ENCODE assay signal across 8 cellular contexts in the genomic region with DNA sequence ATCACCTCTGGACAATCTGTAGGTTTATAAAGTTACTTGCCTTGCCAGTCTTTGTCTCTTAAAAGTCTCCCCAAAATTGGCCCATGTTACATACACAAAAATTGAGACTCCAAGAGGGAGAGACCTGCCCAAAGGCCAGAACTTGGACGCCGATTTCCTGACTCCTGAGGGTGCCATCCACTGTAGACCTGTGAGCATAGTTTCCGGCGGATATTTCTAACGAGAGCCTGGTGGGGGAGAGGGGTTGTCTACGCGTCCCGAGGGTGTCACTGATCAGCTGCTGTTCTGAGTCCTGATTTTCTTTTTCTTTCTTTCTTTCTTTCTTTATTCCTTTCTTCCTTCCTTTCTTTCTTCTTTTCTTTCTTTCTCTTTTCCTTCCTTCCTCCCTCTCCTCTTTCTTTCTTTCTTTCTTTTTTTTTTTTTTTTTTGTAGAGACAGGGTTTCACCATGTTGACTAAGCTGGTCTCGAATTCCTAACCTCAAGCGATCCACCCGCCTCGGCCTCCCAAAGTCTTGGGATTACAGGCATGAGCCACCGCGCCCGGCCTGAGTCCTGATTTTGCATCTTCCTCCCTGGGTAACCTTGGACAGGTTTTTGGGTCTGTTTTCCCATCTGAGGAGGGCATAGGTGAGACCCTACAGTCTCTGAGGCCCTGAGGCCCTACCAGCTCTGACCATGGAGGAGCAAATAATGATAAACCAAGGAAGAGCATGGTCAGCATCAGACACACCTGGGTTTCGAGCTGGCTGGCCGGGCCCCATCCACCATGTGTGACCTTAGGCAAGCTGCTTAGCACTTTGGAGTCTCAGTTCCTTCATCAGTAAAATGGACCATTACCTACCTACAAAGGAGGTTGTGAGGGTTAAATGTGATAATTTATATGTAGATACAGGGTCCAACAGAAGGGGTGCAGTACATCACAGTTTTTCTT. TPM values are rescaled to one million over a fixed set of nuclear protein-coding genes. Genes with fewer than 3 reads are reported as not detected.
DNase-seq lines count a peak whose midpoint lies in the region; ATAC-seq and TF ChIP-seq lines count a peak whose summit lies in the region.

No MANE protein-coding gene starts in this region.

- peaks cover 16% of the 10 kb centered on the region for H3K4me1 Mint-ChIP-seq in activated T-helper 1 cell treated with anti-CD3 and anti-CD28 coated beads, Interleukin-12 subunit alpha, Interleukin-12 subunit beta, Interleukin-2, Interleukin-4 antibody, amounts not matched to agents 30 ng/mL and 10 ng/mL and 1 ng/mL, durations not matched to agents 14 hours and 24 hours and 36 hours (ENCODE audit: low read depth)
- H3K4me1 Mint-ChIP-seq in naive B cell, result peaks cover 15 to 31% (median 16%) of the 10 kb centered on the region in 3 donors

- H3K9me3 ChIP-seq in left ventricle myocardium inferior (replicated peaks) (no peaks in the 10 kb centered on the region), vagina (no peaks in the 10 kb centered on the region)

- H3K9me3 Mint-ChIP-seq in activated T-helper 1 cell treated with anti-CD3 and anti-CD28 coated beads, Interleukin-12 subunit alpha, Interleukin-12 subunit beta, Interleukin-2, Interleukin-4 antibody, amounts not matched to agents 30 ng/mL and 10 ng/mL and 1 ng/mL, durations not matched to agents 14 hours and 24 hours and 36 hours, result no peaks in the 10 kb centered on the region
- H3K9me3 Mint-ChIP-seq in naive B cell, result no peaks in the 10 kb centered on the region

- H3K4me1 ChIP-seq in left ventricle myocardium inferior (peaks cover 35% of the 10 kb centered on the region), vagina (peaks cover 23% of the 10 kb centered on the region)

- intact Hi-C loops in left ventricle myocardium inferior (cut with micrococcal nuclease), result no loop called here
- intact Hi-C loops in Right ventricle myocardium superior (cut with DNase I), result no loop called here
- intact Hi-C loops in activated T-helper 1 cell treated with anti-CD3 and anti-CD28 coated beads, Interleukin-12 subunit alpha, Interleukin-12 subunit beta, Interleukin-2, Interleukin-4 antibody, amounts not matched to agents 30 ng/mL and 10 ng/mL and 1 ng/mL, durations not matched to agents 14 hours and 24 hours and 36 hours (cut with micrococcal nuclease), result loop anchor here (1.0 to 5.0 kb wide), 9 partner anchors 46 to 520 kb away; a partner anchor contains a TSS
- intact Hi-C loops in vagina (cut with DNase I), result no loop called here

- H3K27ac Mint-ChIP-seq in activated T-helper 1 cell treated with anti-CD3 and anti-CD28 coated beads, Interleukin-12 subunit alpha, Interleukin-12 subunit beta, Interleukin-2, Interleukin-4 antibody, amounts not matched to agents 30 ng/mL and 10 ng/mL and 1 ng/mL, durations not matched to agents 14 hours and 24 hours and 36 hours, result peak overlapping the region; percentile 2
- H3K27ac Mint-ChIP-seq in naive B cell, result peak overlapping the region in 2 of 6 donors; percentile 13 to 62

- H3K27me3 ChIP-seq in left ventricle myocardium inferior (ENCODE audit: low read depth) (no peaks in the 10 kb centered on the region), vagina (no peaks in the 10 kb centered on the region)

- peaks cover 24% of the 10 kb centered on the region for H3K36me3 ChIP-seq in left ventricle myocardium inferior
- H3K36me3 ChIP-seq in vagina, result peaks cover 0 to 21% of the 10 kb centered on the region in 2 donors

- peak overlapping the region; percentile 99 for H3K4me3 ChIP-seq in left ventricle myocardium inferior
- H3K4me3 ChIP-seq in vagina, result peak overlapping the region; percentile 89 to 95

- no peak for TF ChIP-seq CTCF in left ventricle myocardium inferior (IDR thresholded peaks at IDR 0.05; ENCODE audit: borderline replicate concordance)
- no peak for TF ChIP-seq CTCF in vagina (IDR thresholded peaks at IDR 0.05)

- DNase-seq in left ventricle myocardium inferior (no peak), Right ventricle myocardium superior (no peak), naive B cell (no peak), vagina (ENCODE audit: extremely low spot score in 2 of 2) (no peak), NCI-H524 treated with DMSO at 0.1 percent for 48 hours (lab: John Stamatoyannopoulos, UW) (no peak), GOT3 (lab: John Stamatoyannopoulos, UW) (no peak)
- no peak for DNase-seq in activated T-helper 1 cell treated with anti-CD3 and anti-CD28 coated beads, Interleukin-12 subunit alpha, Interleukin-12 subunit beta, Interleukin-2, Interleukin-4 antibody, amounts not matched to agents 30 ng/mL and 10 ng/mL and 1 ng/mL, durations not matched to agents 14 hours and 24 hours and 36 hours (ENCODE audit: low spot score)
- DNase-seq in effector CD8-positive, alpha-beta T cell (lab: John Stamatoyannopoulos, UW), result no peak

- H3K27me3 Mint-ChIP-seq in activated T-helper 1 cell treated with anti-CD3 and anti-CD28 coated beads, Interleukin-12 subunit alpha, Interleukin-12 subunit beta, Interleukin-2, Interleukin-4 antibody, amounts not matched to agents 30 ng/mL and 10 ng/mL and 1 ng/mL, durations not matched to agents 14 hours and 24 hours and 36 hours (ENCODE audit: insufficient read depth), result peaks cover 12% of the 10 kb centered on the region
- H3K27me3 Mint-ChIP-seq in naive B cell, result peaks cover 4 to 9% (median 5%) of the 10 kb centered on the region in 3 donors

- no peak for ATAC-seq in Right ventricle myocardium superior (ENCODE audit: poor library complexity)
- ATAC-seq in naive B cell (ENCODE audit: low read depth in 2 of 2), result no peak

- H3K27ac ChIP-seq in left ventricle myocardium inferior (replicated peaks) (no peak overlapping the region), vagina (no peak overlapping the region)

- no peak for TF ChIP-seq POLR2A in vagina (IDR thresholded peaks at IDR 0.05)

- peaks cover 7% of the 10 kb centered on the region for H3K36me3 Mint-ChIP-seq in activated T-helper 1 cell treated with anti-CD3 and anti-CD28 coated beads, Interleukin-12 subunit alpha, Interleukin-12 subunit beta, Interleukin-2, Interleukin-4 antibody, amounts not matched to agents 30 ng/mL and 10 ng/mL and 1 ng/mL, durations not matched to agents 14 hours and 24 hours and 36 hours (ENCODE audit: low read depth)
- no peaks in the 10 kb centered on the region for H3K36me3 Mint-ChIP-seq in naive B cell

- peak overlapping the region; percentile 24 for H3K4me3 Mint-ChIP-seq in activated T-helper 1 cell treated with anti-CD3 and anti-CD28 coated beads, Interleukin-12 subunit alpha, Interleukin-12 subunit beta, Interleukin-2, Interleukin-4 antibody, amounts not matched to agents 30 ng/mL and 10 ng/mL and 1 ng/mL, durations not matched to agents 14 hours and 24 hours and 36 hours
- H3K4me3 Mint-ChIP-seq in naive B cell, result peak overlapping the region in 7 of 8 donors; percentile 74 to 97 (median 81)

RNA-seq across cellular contexts. Expression of a gene that starts 1.0 kb away (rescaled TPM):
- total RNA-seq in left ventricle myocardium inferior, result 18.2 TPM
- total RNA-seq in Right ventricle myocardium superior, result 13.8 TPM
- total RNA-seq in activated T-helper 1 cell treated with anti-CD3 and anti-CD28 coated beads, Interleukin-12 subunit alpha, Interleukin-12 subunit beta, Interleukin-2, Interleukin-4 antibody, amounts not matched to agents 30 ng/mL and 10 ng/mL and 1 ng/mL, durations not matched to agents 14 hours and 24 hours and 36 hours, result 54.2 and 56.0 TPM in 2 replicates
- 10 to 100 TPM in 5 of 6 donors, 1 to 10 TPM in 1; 9.4 to 34.1 (median 13.2) TPM for polyA plus RNA-seq in naive B cell (ENCODE audit: low read depth in 6 of 6)
- 20.6 TPM for total RNA-seq in vagina

RNA-seq across cellular contexts. Expression of a gene that starts 45.8 kb away (rescaled TPM):
- total RNA-seq in left ventricle myocardium inferior, result 5.5 TPM
- 4.0 TPM for total RNA-seq in Right ventricle myocardium superior
- total RNA-seq in activated T-helper 1 cell treated with anti-CD3 and anti-CD28 coated beads, Interleukin-12 subunit alpha, Interleukin-12 subunit beta, Interleukin-2, Interleukin-4 antibody, amounts not matched to agents 30 ng/mL and 10 ng/mL and 1 ng/mL, durations not matched to agents 14 hours and 24 hours and 36 hours, result 6.1 and 7.8 TPM in 2 replicates
- 1 to 10 TPM in 4 of 6 donors, under 1 TPM in 2; 0.69 to 1.4 (median 1.1) TPM for polyA plus RNA-seq in naive B cell (ENCODE audit: low read depth in 6 of 6)
- total RNA-seq in vagina, result 12.0 TPM

RNA-seq across cellular contexts. Expression of a gene that starts 46.0 kb away (rescaled TPM):
- total RNA-seq in left ventricle myocardium inferior (19.6 TPM), Right ventricle myocardium superior (14.8 TPM), vagina (30.9 TPM)
- 31.8 and 35.0 TPM in 2 replicates for total RNA-seq in activated T-helper 1 cell treated with anti-CD3 and anti-CD28 coated beads, Interleukin-12 subunit alpha, Interleukin-12 subunit beta, Interleukin-2, Interleukin-4 antibody, amounts not matched to agents 30 ng/mL and 10 ng/mL and 1 ng/mL, durations not matched to agents 14 hours and 24 hours and 36 hours
- 100 to 1,000 TPM in 5 of 6 donors, 10 to 100 TPM in 1; 93.9 to 177 (median 158) TPM for polyA plus RNA-seq in naive B cell (ENCODE audit: low read depth in 6 of 6)
